In the genomic region with DNA sequence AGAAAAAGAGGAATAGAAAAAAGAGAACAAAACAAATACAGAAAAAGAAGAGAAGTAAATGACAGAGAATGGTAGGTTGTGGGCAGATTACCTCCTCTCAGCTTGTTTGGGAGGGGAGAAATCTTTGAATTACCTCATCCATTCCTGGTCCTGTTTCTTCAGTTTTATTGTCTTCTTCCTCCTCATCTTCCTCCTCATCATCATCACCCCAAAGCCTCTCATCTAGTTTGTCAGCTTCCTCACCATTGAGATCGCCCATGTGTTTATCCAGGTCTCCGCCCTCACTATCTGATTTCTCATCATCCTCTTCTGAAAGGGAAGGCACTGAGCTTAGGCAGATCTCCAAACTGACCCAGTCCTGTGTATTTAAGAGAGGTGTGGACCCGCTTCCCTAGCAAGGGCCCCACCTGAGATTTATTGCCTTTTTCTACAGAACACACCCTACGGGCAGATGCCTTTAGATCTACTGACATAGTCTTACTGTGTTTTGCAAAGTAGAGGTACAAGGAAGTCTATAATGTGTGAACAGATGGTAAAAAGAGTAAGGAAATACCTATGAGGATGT, we compare ENCODE assay signal across 9 cellular contexts.
"Had no signal": no experiment of that assay in that cellular context is flagged by ENCODE, and none has a peak within 500 bp of the region (broad histone marks: within the 10 kb centered on the region; RNA-seq: fewer than 3 reads in every experiment).

No MANE protein-coding gene starts in this region.

- H3K27ac ChIP-seq: dorsolateral prefrontal cortex, pancreas, upper lobe of right lung had no signal

- H3K27me3 ChIP-seq: dorsolateral prefrontal cortex, pancreas, upper lobe of right lung had no signal

- H3K9me3 Mint-ChIP-seq: activated T-cell treated with anti-CD3 and anti-CD28 coated beads, Interleukin-2, amount 50 U/mL, for 4 hours; naive thymus-derived CD4-positive, alpha-beta T cell; stimulated activated naive CD8-positive, alpha-beta T cell treated with anti-CD3 and anti-CD28 coated beads, Interleukin-15, Interleukin-2, amounts not matched to agents 100 ng/mL and 50 ng/mL, for 24 hours had no signal

- H3K27ac Mint-ChIP-seq: stimulated activated naive CD8-positive, alpha-beta T cell treated with anti-CD3 and anti-CD28 coated beads, Interleukin-15, Interleukin-2, amounts not matched to agents 100 ng/mL and 50 ng/mL, for 24 hours had no signal

- H3K9me3 ChIP-seq: pancreas, upper lobe of right lung had no signal

- H3K4me3 ChIP-seq: dorsolateral prefrontal cortex, lung, pancreas, upper lobe of right lung had no signal

- ATAC-seq: activated T-cell treated with anti-CD3 and anti-CD28 coated beads, Interleukin-2, amount 50 U/mL, for 4 hours; naive thymus-derived CD4-positive, alpha-beta T cell; pancreas; upper lobe of right lung had no signal

- H3K4me1 ChIP-seq: pancreas, upper lobe of right lung had no signal

- H3K4me3 Mint-ChIP-seq: activated T-cell treated with anti-CD3 and anti-CD28 coated beads, Interleukin-2, amount 50 U/mL, for 4 hours; naive thymus-derived CD4-positive, alpha-beta T cell; stimulated activated naive CD8-positive, alpha-beta T cell treated with anti-CD3 and anti-CD28 coated beads, Interleukin-15, Interleukin-2, amounts not matched to agents 100 ng/mL and 50 ng/mL, for 24 hours had no signal

- H3K27me3 Mint-ChIP-seq: naive thymus-derived CD4-positive, alpha-beta T cell; stimulated activated naive CD8-positive, alpha-beta T cell treated with anti-CD3 and anti-CD28 coated beads, Interleukin-15, Interleukin-2, amounts not matched to agents 100 ng/mL and 50 ng/mL, for 24 hours had no signal

- DNase-seq: activated T-cell treated with anti-CD3 and anti-CD28 coated beads, Interleukin-2, amount 50 U/mL, for 4 hours; dorsolateral prefrontal cortex; naive thymus-derived CD4-positive, alpha-beta T cell; pancreas; stimulated activated CD4-positive, alpha-beta T cell treated with anti-CD3 and anti-CD28 coated beads, Interleukin-4, amount 100 ng/mL, for 4 hours; stimulated activated CD8-positive, alpha-beta memory T cell treated with anti-CD3 and anti-CD28 coated beads, Interleukin-4, amount 100 ng/mL, for 48 hours; upper lobe of right lung had no signal
